ENCODE assay signal across 22 cellular contexts in genomic region chr11:67251841-67252240, GRCh38. TPM values are rescaled to one million over a fixed set of nuclear protein-coding genes. Genes with fewer than 3 reads are reported as not detected.
DNase-seq lines count a peak whose midpoint lies in the region; ATAC-seq, FAIRE-seq and TF ChIP-seq lines count a peak whose summit lies in the region.
"Had no signal": no experiment of that assay in that cellular context is flagged by ENCODE, and none has a peak within 500 bp of the region (broad histone marks: within the 10 kb centered on the region; RNA-seq: fewer than 3 reads in every experiment).

No MANE protein-coding gene starts in this region.

- no peaks in the 10 kb centered on the region for H3K27me3 Mint-ChIP-seq in activated CD8-positive, alpha-beta memory T cell treated with anti-CD3 and anti-CD28 coated beads, Interleukin-2, amount 10 ng/mL, durations not matched to agents 7 days and 5 days
- H3K27me3 Mint-ChIP-seq in naive thymus-derived CD4-positive, alpha-beta T cell = no peaks in the 10 kb centered on the region
- H3K27me3 Mint-ChIP-seq: central memory CD8-positive, alpha-beta T cell had no signal

- intact Hi-C loops in PC-9 (cut with micrococcal nuclease; ENCODE audit: unreplicated experiment) (no loop called here), GM12878 (cut with micrococcal nuclease; ENCODE audit: unreplicated experiment) (no loop called here)
- intact Hi-C loops in naive thymus-derived CD4-positive, alpha-beta T cell (cut with micrococcal nuclease) = loop anchor here in 1 of 2 donors (1.0 kb wide), 1 partner anchor 11 kb away; no protein-coding TSS in a partner anchor

- peaks cover 83% of the 10 kb centered on the region for H3K36me3 ChIP-seq in PC-9 (ENCODE audit: low read depth)
- H3K36me3 ChIP-seq in GM12878 (ENCODE audit: control insufficient read depth in 2 of 2, insufficient read depth in 2 of 2, low read length in 1 of 2) = peaks cover 64 to 74% of the 10 kb centered on the region in 2 experiments
- peaks cover 39 to 99% (median 74%) of the 10 kb centered on the region in 3 experiments for H3K36me3 ChIP-seq in naive thymus-derived CD4-positive, alpha-beta T cell (ENCODE audit: control insufficient read depth in 2 of 3, insufficient read depth in 3 of 3, low read length in 3 of 3)
- peaks cover 11 to 99% of the 10 kb centered on the region in 2 donors for H3K36me3 ChIP-seq in gastroesophageal sphincter

- H3F3A ChIP-seq in PC-9 (ENCODE audit: insufficient read depth, low read depth) = peaks cover 81% of the 10 kb centered on the region

- 65% methylated on average over 1 of the region's 1 CpG for WGBS in GM12878 (ENCODE audit: insufficient coverage, insufficient replicate concordance, low lambda C conversion rate, missing lambda C conversion rate)
- whole genome bisulfite sequencing in gastroesophageal sphincter (ENCODE audit: low coverage in 1 of 2), 2 donors = 63 to 100% methylated on average over 1 of the region's 1 CpG

- no peaks in the 10 kb centered on the region for H3K27me3 ChIP-seq in PC-9 (ENCODE audit: insufficient read depth, low read depth)
- H3K27me3 ChIP-seq in GM12878 (replicated peaks in 1 of 2; ENCODE audit: control insufficient read depth in 2 of 2, insufficient read depth in 2 of 2, low read length in 1 of 2) = no peaks in the 10 kb centered on the region
- no peaks in the 10 kb centered on the region for H3K27me3 ChIP-seq in naive thymus-derived CD4-positive, alpha-beta T cell (ENCODE audit: control insufficient read depth in 2 of 2, insufficient read depth in 2 of 2, low read length in 2 of 2)
- H3K27me3 ChIP-seq in gastroesophageal sphincter = no peaks in the 10 kb centered on the region
- H3K27me3 ChIP-seq: BE2C had no signal

- TF ChIP-seq RAD21 in GM12878 (IDR thresholded peaks at IDR 0.05; ENCODE audit: insufficient read depth, low read depth, low read length) = no peak

- H3K36me3 Mint-ChIP-seq in activated CD8-positive, alpha-beta memory T cell treated with anti-CD3 and anti-CD28 coated beads, Interleukin-2, amount 10 ng/mL, durations not matched to agents 7 days and 5 days = peaks cover 74% of the 10 kb centered on the region
- peaks cover 20 to 64% (median 37%) of the 10 kb centered on the region in 5 donors for H3K36me3 Mint-ChIP-seq in naive thymus-derived CD4-positive, alpha-beta T cell

- H3K4me1 ChIP-seq in PC-9 (replicated peaks; ENCODE audit: insufficient read depth) (peaks cover 50% of the 10 kb centered on the region), GM12878 (ENCODE audit: control insufficient read depth, insufficient read depth, low read length) (no peaks in the 10 kb centered on the region), gastroesophageal sphincter (peaks cover 0 to 17% (median 0%) of the 10 kb centered on the region in 3 donors)
- peaks cover 4 to 21% of the 10 kb centered on the region in 2 donors for H3K4me1 ChIP-seq in naive thymus-derived CD4-positive, alpha-beta T cell (ENCODE audit: control insufficient read depth in 2 of 2, insufficient read depth in 2 of 2, low read length in 2 of 2)
- H3K4me1 ChIP-seq: BE2C had no signal

- H3K4me1 Mint-ChIP-seq in activated CD8-positive, alpha-beta memory T cell treated with anti-CD3 and anti-CD28 coated beads, Interleukin-2, amount 10 ng/mL, durations not matched to agents 7 days and 5 days = peaks cover 61% of the 10 kb centered on the region
- peaks cover 20 to 59% (median 40%) of the 10 kb centered on the region in 7 donors for H3K4me1 Mint-ChIP-seq in naive thymus-derived CD4-positive, alpha-beta T cell

- no peak overlapping the region for H3K4me2 ChIP-seq in PC-9
- H3K4me2 ChIP-seq in GM12878 (ENCODE audit: control insufficient read depth, insufficient read depth) = no peak overlapping the region

- no peaks in the 10 kb centered on the region for H3K9me3 ChIP-seq in PC-9 (ENCODE audit: insufficient read depth, low read depth)
- H3K9me3 ChIP-seq in GM12878 (replicated peaks; ENCODE audit: control insufficient read depth, insufficient read depth, low read length) = no peaks in the 10 kb centered on the region
- no peaks in the 10 kb centered on the region for H3K9me3 ChIP-seq in naive thymus-derived CD4-positive, alpha-beta T cell (ENCODE audit: control insufficient read depth in 2 of 3, low read length in 3 of 3)
- H3K9me3 ChIP-seq in gastroesophageal sphincter = no peaks in the 10 kb centered on the region
- H3K9me3 ChIP-seq: BE2C, psoas muscle had no signal

- POLR2A ChIA-PET in PC-9 (lab: Charles Lee; ENCODE audit: unreplicated experiment) (no interaction called here), GM12878 (lab: Charles Lee) (no interaction called here)
- POLR2A ChIA-PET in naive thymus-derived CD4-positive, alpha-beta T cell (lab: Charles Lee) = interaction anchor here (0.6 to 5.1 kb wide), 4 partner anchors 11 to 72 kb away, joined by 3 to 40 read pairs (median 4); no protein-coding TSS in a partner anchor

- H2AFZ ChIP-seq in PC-9 = no peak overlapping the region
- H2AFZ ChIP-seq in GM12878 (ENCODE audit: control insufficient read depth, low read depth, low read length) = no peak overlapping the region

- RAD21 ChIA-PET in GM12878 (lab: Charles Lee; ENCODE audit: unreplicated experiment) = no interaction called here

- TF ChIP-seq POLR2A in GM12878 (IDR thresholded peaks at IDR 0.05; ENCODE audit: low read depth, low read length) (no peak), gastroesophageal sphincter (IDR thresholded peaks at IDR 0.05) (no peak)

- CTCF ChIA-PET in activated CD8-positive, alpha-beta memory T cell treated with anti-CD3 and anti-CD28 coated beads, Interleukin-2, amount 10 ng/mL, durations not matched to agents 7 days and 5 days (lab: Charles Lee) = interaction anchor here (1.3 to 2.8 kb wide), 7 partner anchors 9 to 31 kb away, joined by 3 to 37 read pairs (median 10); no protein-coding TSS in a partner anchor
- CTCF ChIA-PET in PC-9 (lab: Charles Lee) (interaction anchor here (0.6 kb wide), 2 partner anchors 15 to 20 kb away, joined by 3 read pairs; no protein-coding TSS in a partner anchor), GM12878 (lab: Yijun Ruan, JAX) (interaction anchor here (1.9 to 4.1 kb wide), 3 partner anchors 11 to 130 kb away, joined by 7 to 30 read pairs (median 11); no protein-coding TSS in a partner anchor)
- CTCF ChIA-PET in naive thymus-derived CD4-positive, alpha-beta T cell (lab: Charles Lee) = interaction anchor here (4.0 kb wide), 1 partner anchor 11 kb away, joined by 19 read pairs; no protein-coding TSS in a partner anchor

- no peaks in the 10 kb centered on the region for H3K9me3 Mint-ChIP-seq in activated CD8-positive, alpha-beta memory T cell treated with anti-CD3 and anti-CD28 coated beads, Interleukin-2, amount 10 ng/mL, durations not matched to agents 7 days and 5 days (ENCODE audit: low read depth)
- no peaks in the 10 kb centered on the region for H3K9me3 Mint-ChIP-seq in naive thymus-derived CD4-positive, alpha-beta T cell
- H3K9me3 Mint-ChIP-seq: central memory CD8-positive, alpha-beta T cell had no signal

- FAIRE-seq in GM12878 (lab: Jason Lieb, UNC) = no peak
- FAIRE-seq: D721Med, GM18507 had no signal

- TF ChIP-seq EP300 in GM12878 (IDR thresholded peaks at IDR 0.05; ENCODE audit: borderline replicate concordance in 1 of 2, control insufficient read depth in 1 of 2, low read depth in 2 of 2, low read length in 2 of 2) (no peak), gastroesophageal sphincter (IDR thresholded peaks at IDR 0.05) (no peak)

- DNase-seq in activated CD8-positive, alpha-beta memory T cell treated with anti-CD3 and anti-CD28 coated beads, Interleukin-2, amount 10 ng/mL, durations not matched to agents 7 days and 5 days = no peak
- no peak for DNase-seq in activated CD8-positive, alpha-beta memory T cell treated with anti-CD3 and anti-CD28 coated beads for 24 hours
- DNase-seq in PC-9 (no peak), GM12878 (ENCODE audit: low read depth, low spot score) (no peak), HT-29 (ENCODE audit: low spot score) (no peak)
- DNase-seq in naive thymus-derived CD4-positive, alpha-beta T cell = no peak
- DNase-seq: amygdala; BE2C; EL; glutamatergic neuron; left colon; NCI-H2081 treated with DMSO at 0.1 percent for 48 hours; NCI-H510A treated with DMSO at 0.1 percent for 48 hours; NK-92 treated with Interleukin-12 subunit alpha and Interleukin-12 subunit beta, amount 100 ng/mL, for 24 hours; psoas muscle; stimulated activated CD4-positive, alpha-beta T cell treated with anti-CD3 and anti-CD28 coated beads, Interleukin-4, amount 100 ng/mL, for 24 hours; T-helper 9 cell had no signal

- TF ChIP-seq CTCF in PC-9 (conservative IDR thresholded peaks at IDR 0.05) (no peak), GM12878 (IDR thresholded peaks at IDR 0.05 in 2 of 3, conservative IDR thresholded peaks at IDR 0.05 in 1 of 3; ENCODE audit: control insufficient read depth in 2 of 3, extremely low read depth in 1 of 3, insufficient read depth in 1 of 3, low read depth in 3 of 3, low read length in 3 of 3) (no peak), gastroesophageal sphincter (IDR thresholded peaks at IDR 0.05) (no peak)

- BruUV-seq in PC-9 (replicated peaks; lab: Mats Ljungman, UMichigan) = no TSS peak
- no TSS peak for BruUV-seq in GM12878 (replicated peaks; lab: Mats Ljungman, UMichigan)

- H4K20me1 ChIP-seq in PC-9 (ENCODE audit: insufficient read depth) (peaks cover 24% of the 10 kb centered on the region), GM12878 (ENCODE audit: control insufficient read depth, insufficient read depth) (peaks cover 5% of the 10 kb centered on the region; the same call in 1 of the 2 replicates)

- H3K27ac Mint-ChIP-seq in activated CD8-positive, alpha-beta memory T cell treated with anti-CD3 and anti-CD28 coated beads, Interleukin-2, amount 10 ng/mL, durations not matched to agents 7 days and 5 days = peak overlapping the region; percentile 67
- H3K27ac Mint-ChIP-seq in naive thymus-derived CD4-positive, alpha-beta T cell = peak overlapping the region in 6 of 9 donors; percentile 17 to 83 (median 33)

- in situ Hi-C loops in GM12878 (cut with MboI) = no loop called here

- H3K4me3 ChIP-seq in PC-9 (no peak overlapping the region), GM12878 (no peak overlapping the region), gastroesophageal sphincter (no peak overlapping the region)
- no peak overlapping the region for H3K4me3 ChIP-seq in naive thymus-derived CD4-positive, alpha-beta T cell (ENCODE audit: low read length)
- H3K4me3 ChIP-seq: psoas muscle had no signal

- H3K4me3 Mint-ChIP-seq in activated CD8-positive, alpha-beta memory T cell treated with anti-CD3 and anti-CD28 coated beads, Interleukin-2, amount 10 ng/mL, durations not matched to agents 7 days and 5 days = no peak overlapping the region
- no peak overlapping the region for H3K4me3 Mint-ChIP-seq in naive thymus-derived CD4-positive, alpha-beta T cell
- H3K4me3 Mint-ChIP-seq: central memory CD8-positive, alpha-beta T cell had no signal

- H3K9me2 ChIP-seq in PC-9 (ENCODE audit: insufficient read depth) = no peaks in the 10 kb centered on the region

- ATAC-seq in activated CD8-positive, alpha-beta memory T cell treated with anti-CD3 and anti-CD28 coated beads, Interleukin-2, amount 10 ng/mL, durations not matched to agents 7 days and 5 days = no peak
- no peak for ATAC-seq in GM12878
- ATAC-seq in naive thymus-derived CD4-positive, alpha-beta T cell = no peak
- ATAC-seq in HG02840 (IDR thresholded peaks at IDR 0.05; ENCODE audit: low FRiP score, unreplicated experiment) = no peak
- no peak for ATAC-seq in gastroesophageal sphincter
- ATAC-seq: left colon, psoas muscle had no signal

- no peak overlapping the region for H3K9ac ChIP-seq in GM12878 (ENCODE audit: control insufficient read depth, insufficient read depth, low read length)

- 0 out of 2 replicates have a peak overlapping the region, but pooled peaks have one; percentile 13 for H3K27ac ChIP-seq in PC-9
- H3K27ac ChIP-seq in GM12878 (ENCODE audit: control insufficient read depth, insufficient read depth) = no peak overlapping the region
- H3K27ac ChIP-seq in naive thymus-derived CD4-positive, alpha-beta T cell (ENCODE audit: low read depth, low read length) = no peak overlapping the region
- no peak overlapping the region for H3K27ac ChIP-seq in gastroesophageal sphincter
- H3K27ac ChIP-seq: psoas muscle had no signal

- H3K79me2 ChIP-seq in PC-9 (ENCODE audit: low read depth) (peaks cover 47% of the 10 kb centered on the region), GM12878 (ENCODE audit: control insufficient read depth, insufficient read depth, low read length) (no peaks in the 10 kb centered on the region; the same call in 1 of the 2 replicates)

- SMC1A ChIA-PET in GM12878 (lab: Charles Lee; ENCODE audit: uncharacterized antibody, unreplicated experiment) = interaction anchor here (1.3 to 1.6 kb wide), 2 partner anchors 66 to 129 kb away, joined by 3 read pairs; no protein-coding TSS in a partner anchor

RNA-seq across cellular contexts. Expression of gene GRK2, which starts 14.4 kb away (rescaled TPM):
- 100 to 1,000 TPM; 366 to 402 TPM for total RNA-seq in activated CD8-positive, alpha-beta memory T cell treated with anti-CD3 and anti-CD28 coated beads, Interleukin-2, amount 10 ng/mL, durations not matched to agents 7 days and 5 days
- 76.7 and 102 TPM in 2 replicates for total RNA-seq in PC-9 (2021)
- total RNA-seq in GM12878 (2013; cell fraction: nucleolus; rRNA removed) = 113 and 129 TPM in 2 replicates
- 135 and 140 TPM in 2 replicates for total RNA-seq in GM12878 (2014; rRNA removed)
- 50.3 and 54.9 TPM in 2 replicates for total RNA-seq in GM12878 (2014; rRNA removed; fragmentation: Illumina TruSeq; extraction: Trizol)
- 152 and 160 TPM in 2 replicates for total RNA-seq in GM12878 (2021)
- 47.6 TPM for polyA plus RNA-seq in GM12878 (2011; ENCODE audit: low read depth)
- polyA plus RNA-seq in GM12878 (2011; rRNA removed) = 52.4 and 77.2 TPM in 2 replicates
- polyA plus RNA-seq in GM12878 (2011; cell fraction: cytosol; rRNA removed) = 84.2 and 124 TPM in 2 replicates
- polyA plus RNA-seq in GM12878 (2011; cell fraction: nucleus; rRNA removed) = 373 and 393 TPM in 2 replicates
- polyA plus RNA-seq in GM12878 (2012) = 130 and 152 TPM in 2 replicates
- polyA plus RNA-seq in GM12878 (2014; fragmentation: Illumina TruSeq; extraction: Trizol) = 44.5 and 90.0 TPM in 2 replicates
- 1 to 10 TPM; 1.0 to 1.3 TPM for polyA plus RNA-seq in GM12878 (2014; fragmentation: Nextera tagmentation; extraction: Ambion mirVana)
- 142 and 155 TPM in 2 replicates for polyA plus RNA-seq in GM12878 (2014; rRNA removed)
- 10 to 100 TPM; 31.5 to 34.5 TPM for polyA plus RNA-seq in GM12878 (2016; fragmentation: Nextera tagmentation; extraction: Ambion mirVana)
- polyA minus RNA-seq in GM12878 (2011; rRNA and poly(A)+ RNA removed) = 105 and 117 TPM in 2 replicates
- 65.8 and 85.8 TPM in 2 replicates for polyA minus RNA-seq in GM12878 (2011; cell fraction: cytosol; rRNA and poly(A)+ RNA removed)
- 76.6 and 99.7 TPM in 2 replicates for polyA minus RNA-seq in GM12878 (2011; cell fraction: nucleus; rRNA and poly(A)+ RNA removed)
- total RNA-seq in naive thymus-derived CD4-positive, alpha-beta T cell = 100 to 1,000 TPM; 305 to 399 (median 322) TPM
- polyA plus RNA-seq in naive thymus-derived CD4-positive, alpha-beta T cell = 10 to 100 TPM; 18.5 to 38.0 TPM
- 10 to 100 TPM; 44.0 to 76.9 (median 64.8) TPM for total RNA-seq in gastroesophageal sphincter
- 270 and 294 TPM in 2 replicates for total RNA-seq in HT-29 (2014; rRNA removed; shearing (Covaris generic))

RNA-seq across cellular contexts. Expression of gene ANKRD13D, which starts 37.3 kb away (rescaled TPM):
- total RNA-seq in activated CD8-positive, alpha-beta memory T cell treated with anti-CD3 and anti-CD28 coated beads, Interleukin-2, amount 10 ng/mL, durations not matched to agents 7 days and 5 days = 100 to 1,000 TPM; 148 to 172 TPM
- total RNA-seq in PC-9 (2021) (79.6 and 93.2 TPM in 2 replicates), GM12878 (2014; rRNA removed) (36.7 and 39.5 TPM in 2 replicates), GM12878 (2014; rRNA removed; fragmentation: Illumina TruSeq; extraction: Trizol) (20.8 and 21.1 TPM in 2 replicates), GM12878 (2021) (45.2 and 54.1 TPM in 2 replicates), gastroesophageal sphincter (10 to 100 TPM; 25.6 to 61.6 (median 32.3) TPM)
- 70.6 and 80.4 TPM in 2 replicates for total RNA-seq in GM12878 (2013; cell fraction: nucleolus; rRNA removed)
- polyA plus RNA-seq in GM12878 (2011; ENCODE audit: low read depth) = 8.7 TPM
- polyA plus RNA-seq in GM12878 (2011; rRNA removed) (13.2 and 25.2 TPM in 2 replicates), GM12878 (2014; fragmentation: Illumina TruSeq; extraction: Trizol) (6.7 and 18.4 TPM in 2 replicates), GM12878 (2014; fragmentation: Nextera tagmentation; extraction: Ambion mirVana) (1 to 10 TPM; 2.0 to 5.9 TPM), GM12878 (2014; rRNA removed) (56.2 and 58.8 TPM in 2 replicates), GM12878 (2016; fragmentation: Nextera tagmentation; extraction: Ambion mirVana) (10 to 100 TPM; 18.4 to 22.0 TPM)
- polyA plus RNA-seq in GM12878 (2011; cell fraction: cytosol; rRNA removed) = 24.9 and 43.8 TPM in 2 replicates
- polyA plus RNA-seq in GM12878 (2011; cell fraction: nucleus; rRNA removed) = 169 and 236 TPM in 2 replicates
- polyA plus RNA-seq in GM12878 (2012) = 18.7 and 28.3 TPM in 2 replicates
- polyA minus RNA-seq in GM12878 (2011; rRNA and poly(A)+ RNA removed) = 12.1 and 32.2 TPM in 2 replicates
- 11.0 and 14.5 TPM in 2 replicates for polyA minus RNA-seq in GM12878 (2011; cell fraction: cytosol; rRNA and poly(A)+ RNA removed)
- polyA minus RNA-seq in GM12878 (2011; cell fraction: nucleus; rRNA and poly(A)+ RNA removed) = 36.4 and 70.8 TPM in 2 replicates
- total RNA-seq in naive thymus-derived CD4-positive, alpha-beta T cell = 100 to 1,000 TPM; 161 to 286 (median 191) TPM
- polyA plus RNA-seq in naive thymus-derived CD4-positive, alpha-beta T cell = 10 to 100 TPM in 1 of 2 donors, 1 to 10 TPM in 1; 6.3 to 19.5 TPM
- 100 and 107 TPM in 2 replicates for total RNA-seq in HT-29 (2014; rRNA removed; shearing (Covaris generic))

RNA-seq across cellular contexts. Expression of gene SSH3, which starts 51.5 kb away (rescaled TPM):
- total RNA-seq in activated CD8-positive, alpha-beta memory T cell treated with anti-CD3 and anti-CD28 coated beads, Interleukin-2, amount 10 ng/mL, durations not matched to agents 7 days and 5 days = 10 to 100 TPM; 10.7 to 26.4 TPM
- total RNA-seq in PC-9 (2021) (97.8 and 124 TPM in 2 replicates), GM12878 (2014; rRNA removed) (0.11 and 0.73 TPM in 2 replicates), GM12878 (2014; rRNA removed; fragmentation: Illumina TruSeq; extraction: Trizol) (0.18 and 0.23 TPM in 2 replicates), GM12878 (2021) (0.80 and 1.7 TPM in 2 replicates), gastroesophageal sphincter (10 to 100 TPM; 33.9 to 58.4 (median 41.9) TPM)
- 0.93 and 0.94 TPM in 2 replicates for total RNA-seq in GM12878 (2013; cell fraction: nucleolus; rRNA removed)
- polyA plus RNA-seq in GM12878 (2011; ENCODE audit: low read depth) = 0.09 TPM
- polyA plus RNA-seq in GM12878 (2011; rRNA removed) (0.05 and 0.10 TPM in 2 replicates), GM12878 (2014; fragmentation: Illumina TruSeq; extraction: Trizol) (0.08 and 0.21 TPM in 2 replicates), GM12878 (2014; fragmentation: Nextera tagmentation; extraction: Ambion mirVana) (not detected), GM12878 (2014; rRNA removed) (0.83 and 0.94 TPM in 2 replicates), GM12878 (2016; fragmentation: Nextera tagmentation; extraction: Ambion mirVana) (under 1 TPM in 1 of 2 experiments, not detected in 1; 0.28 TPM)
- polyA plus RNA-seq in GM12878 (2011; cell fraction: cytosol; rRNA removed) = 0.04 and 0.13 TPM in 2 replicates
- 1.4 and 2.0 TPM in 2 replicates for polyA plus RNA-seq in GM12878 (2011; cell fraction: nucleus; rRNA removed)
- polyA plus RNA-seq in GM12878 (2012) = 0.24 and 0.38 TPM in 2 replicates
- 0.26 TPM in 1 of 2 replicates, not detected in the other for polyA minus RNA-seq in GM12878 (2011; rRNA and poly(A)+ RNA removed)
- polyA minus RNA-seq in GM12878 (2011; cell fraction: cytosol; rRNA and poly(A)+ RNA removed) = 0.53 TPM in 1 of 2 replicates, not detected in the other
- polyA minus RNA-seq in GM12878 (2011; cell fraction: nucleus; rRNA and poly(A)+ RNA removed) = 0.48 and 2.2 TPM in 2 replicates
- 10 to 100 TPM in 4 of 5 experiments, 1 to 10 TPM in 1; 8.8 to 23.8 (median 15.0) TPM for total RNA-seq in naive thymus-derived CD4-positive, alpha-beta T cell
- 1 to 10 TPM; 1.1 to 4.9 TPM for polyA plus RNA-seq in naive thymus-derived CD4-positive, alpha-beta T cell
- 180 TPM in 2 replicates for total RNA-seq in HT-29 (2014; rRNA removed; shearing (Covaris generic))
